ENCODE assay signal across 15 cellular contexts in genomic region chr10:28130267-28130666, GRCh38.
DNase-seq lines count a peak whose midpoint lies in the region; ATAC-seq and TF ChIP-seq lines count a peak whose summit lies in the region.
"Had no signal": no experiment of that assay in that cellular context is flagged by ENCODE, and none has a peak within 500 bp of the region (broad histone marks: within the 10 kb centered on the region; RNA-seq: fewer than 3 reads in every experiment).

No MANE protein-coding gene starts in this region.

- no peaks in the 10 kb centered on the region for H3K79me2 ChIP-seq in mesendoderm (ENCODE audit: control insufficient read depth, insufficient read depth, low read length)
- no peaks in the 10 kb centered on the region for H3K79me2 ChIP-seq in H9 (ENCODE audit: insufficient read depth, low read length)

- H4K5ac ChIP-seq in mesendoderm (ENCODE audit: low read length) (no peak overlapping the region), H9 (ENCODE audit: insufficient read length, low read depth, low read length) (no peak overlapping the region)

- H3K18ac ChIP-seq in mesendoderm (ENCODE audit: low read length) (no peak overlapping the region), H9 (ENCODE audit: insufficient read length, low read depth, low read length) (no peak overlapping the region)

- H3K36me3 ChIP-seq in mesendoderm (ENCODE audit: control insufficient read depth, insufficient read depth, low read length) = no peaks in the 10 kb centered on the region
- H3K36me3 ChIP-seq: WERI-Rb-1 had no signal

- no CpG with 5 or more reads among the region's 3 CpGs for WGBS in mesendoderm (ENCODE audit: extremely low coverage, insufficient coverage, low lambda C conversion rate)
- WGBS in H9 (ENCODE audit: extremely low coverage, insufficient read length, low lambda C conversion rate) = no CpG with 5 or more reads among the region's 3 CpGs

- no peak overlapping the region for H3K56ac ChIP-seq in mesendoderm (ENCODE audit: low read length)
- H3K56ac ChIP-seq in H9 (ENCODE audit: insufficient read length, low read depth, low read length) = no peak overlapping the region

- H3K27me3 ChIP-seq in mesendoderm (ENCODE audit: insufficient read depth, low read length, poor library complexity) (no peaks in the 10 kb centered on the region), H9 (ENCODE audit: insufficient read depth, low read length) (no peaks in the 10 kb centered on the region)
- H3K27me3 ChIP-seq: BLaER1 treated with 17β-estradiol and CSF1 and Interleukin-3, amounts not matched to agents 10 nM and 100 nM; esophagus muscularis mucosa had no signal

- H3K9me3 Mint-ChIP-seq in H9 = peaks cover 14% of the 10 kb centered on the region in 2 experiments

- H3K4me1 Mint-ChIP-seq in H9 = no peaks in the 10 kb centered on the region

- no peak overlapping the region for H4K91ac ChIP-seq in H9 (ENCODE audit: insufficient read length, low read depth, low read length)

- H4K8ac ChIP-seq in mesendoderm (ENCODE audit: low read depth, low read length) (no peak overlapping the region), H9 (replicated peaks; ENCODE audit: insufficient read length, low read depth, low read length) (no peak overlapping the region)

- no peak overlapping the region for H3K4me3 Mint-ChIP-seq in H9
- H3K4me3 Mint-ChIP-seq: activated naive CD4-positive, alpha-beta T cell treated with anti-CD3 and anti-CD28 coated beads for 36 hours had no signal

- H2AK5ac ChIP-seq in mesendoderm (ENCODE audit: low read length) (no peak overlapping the region), H9 (ENCODE audit: insufficient read length, low read length) (no peak overlapping the region)

- H3K27me3 Mint-ChIP-seq in H9 (ENCODE audit: low read depth) = no peaks in the 10 kb centered on the region

- intact Hi-C loops in left cardiac atrium (cut with DNase I) = no loop called here

- H3K36me3 Mint-ChIP-seq in H9 (ENCODE audit: insufficient read depth in 1 of 3, low read depth in 3 of 3) = peaks cover 0 to 23% (median 11%) of the 10 kb centered on the region in 3 experiments; a peak in 6 of 7 replicates

- TF ChIP-seq CTCF in AG09319 (IDR thresholded peaks at IDR 0.05; ENCODE audit: low read depth, low read length) = no peak
- TF ChIP-seq CTCF in choroid plexus epithelial cell (conservative IDR thresholded peaks at IDR 0.05; ENCODE audit: low read depth, low read length) = no peak
- TF ChIP-seq CTCF in H9 (conservative IDR thresholded peaks at IDR 0.05) = no peak

- ATAC-seq in left cardiac atrium = no peak

- H3K4me2 ChIP-seq in mesendoderm (ENCODE audit: low read length) (no peak overlapping the region), H9 (ENCODE audit: insufficient read depth, insufficient read length, low read length) (no peak overlapping the region)
- H3K4me2 ChIP-seq: BLaER1 treated with 17β-estradiol and CSF1 and Interleukin-3, amounts not matched to agents 10 nM and 100 nM had no signal

- no peaks in the 10 kb centered on the region for H3K9me3 ChIP-seq in H9 (ENCODE audit: control insufficient read depth, low read depth, low read length)

- H3K4ac ChIP-seq in mesendoderm (ENCODE audit: low read depth, low read length) = no peak overlapping the region
- no peak overlapping the region for H3K4ac ChIP-seq in H9 (ENCODE audit: low read depth, low read length)

- H2BK15ac ChIP-seq in mesendoderm (replicated peaks; ENCODE audit: low read depth) = no peak overlapping the region
- H2BK15ac ChIP-seq in H9 (ENCODE audit: low read depth, low read length) = no peak overlapping the region

- H3K23ac ChIP-seq in mesendoderm (ENCODE audit: low read length) = no peak overlapping the region
- H3K23ac ChIP-seq in H9 (ENCODE audit: insufficient read length, low read depth, low read length) = no peak overlapping the region

- no peaks in the 10 kb centered on the region for H3K4me1 ChIP-seq in mesendoderm (ENCODE audit: control insufficient read depth, low read depth, low read length)
- H3K4me1 ChIP-seq in H9 (ENCODE audit: insufficient read depth, low read length) = no peaks in the 10 kb centered on the region; the same call in 1 of the 2 replicates
- H3K4me1 ChIP-seq: BLaER1 treated with 17β-estradiol and CSF1 and Interleukin-3, amounts not matched to agents 10 nM and 100 nM had no signal

- H2BK12ac ChIP-seq in H9 (ENCODE audit: insufficient read length, low read depth, low read length) = no peak overlapping the region

- H2AFZ ChIP-seq in H9 (ENCODE audit: low read length) = no peak overlapping the region

- H3K27ac ChIP-seq in mesendoderm (ENCODE audit: low read depth, low read length) (no peak overlapping the region), H9 (ENCODE audit: insufficient read length, low read depth, low read length) (no peak overlapping the region)
- H3K27ac ChIP-seq: BLaER1 treated with 17β-estradiol and CSF1 and Interleukin-3, amounts not matched to agents 10 nM and 100 nM; esophagus muscularis mucosa; WERI-Rb-1 had no signal

- H3K9ac ChIP-seq in mesendoderm (ENCODE audit: low read length) = no peak overlapping the region
- H3K9ac ChIP-seq in H9 (ENCODE audit: extremely low read depth, insufficient read length, low read length) = no peak overlapping the region
- H3K9ac ChIP-seq: BLaER1 treated with 17β-estradiol and CSF1 and Interleukin-3, amounts not matched to agents 10 nM and 100 nM had no signal

- H3K4me3 ChIP-seq in choroid plexus epithelial cell (ENCODE audit: low read depth, low read length) = no peak overlapping the region
- H3K4me3 ChIP-seq in mesendoderm (ENCODE audit: low read length) = no peak overlapping the region
- H3K4me3 ChIP-seq: BLaER1 treated with 17β-estradiol and CSF1 and Interleukin-3, amounts not matched to agents 10 nM and 100 nM; esophagus muscularis mucosa had no signal

- no peak overlapping the region for H3K27ac Mint-ChIP-seq in H9
- H3K27ac Mint-ChIP-seq: activated naive CD4-positive, alpha-beta T cell treated with anti-CD3 and anti-CD28 coated beads for 36 hours had no signal

- no peak overlapping the region for H2BK20ac ChIP-seq in H9 (ENCODE audit: low read depth, low read length, poor library complexity, severe bottlenecking)

- no peak overlapping the region for H3K14ac ChIP-seq in H9 (ENCODE audit: insufficient read depth, low read length)

- H2BK120ac ChIP-seq in mesendoderm (ENCODE audit: low read depth, low read length) (no peak overlapping the region), H9 (ENCODE audit: low read depth, low read length, poor library complexity, severe bottlenecking) (no peak overlapping the region)

- DNase-seq in AG09319 (ENCODE audit: extremely low read depth, low read depth) (peak; percentile 27), M059J (ENCODE audit: low read depth) (peak; percentile 86), choroid plexus epithelial cell (ENCODE audit: low read depth) (peak; percentile 61), mesendoderm (peak; percentile 6), H9 (no peak), NCI-H2029 treated with DMSO at 0.1 percent for 48 hours (lab: John Stamatoyannopoulos, UW) (no peak), left cardiac atrium (no peak)
- DNase-seq in activated CD4-positive, CD25-positive, alpha-beta regulatory T cell treated with anti-CD3 and anti-CD28 coated beads, Interleukin-2, amount 50 U/mL, for 72 hours = no peak
- DNase-seq: activated naive CD4-positive, alpha-beta T cell treated with anti-CD3 and anti-CD28 coated beads for 36 hours; DMS79 treated with DMSO at 0.1 percent for 48 hours; NCI-H2081 treated with DMSO at 0.1 percent for 48 hours; stimulated activated CD8-positive, alpha-beta memory T cell treated with anti-CD3 and anti-CD28 coated beads, Interleukin-4, amount 100 ng/mL, for 48 hours; WERI-Rb-1 had no signal

- H3T11ph ChIP-seq in H9 (ENCODE audit: low read length) = no peak overlapping the region

- no peaks in the 10 kb centered on the region for H4K20me1 ChIP-seq in H9 (ENCODE audit: control insufficient read depth, insufficient read depth, insufficient read length)
- H4K20me1 ChIP-seq: BLaER1 treated with 17β-estradiol and CSF1 and Interleukin-3, amounts not matched to agents 10 nM and 100 nM had no signal

- no peaks in the 10 kb centered on the region for H3K23me2 ChIP-seq in H9 (ENCODE audit: insufficient read length, low read depth, low read length, poor library complexity, severe bottlenecking)

- no peak overlapping the region for H2BK5ac ChIP-seq in mesendoderm (ENCODE audit: low read length)
- H2BK5ac ChIP-seq in H9 (ENCODE audit: insufficient read length, low read length) = no peak overlapping the region

- H3K79me1 ChIP-seq in mesendoderm (ENCODE audit: low read length) (no peaks in the 10 kb centered on the region), H9 (ENCODE audit: insufficient read depth, low read depth, low read length, poor library complexity, severe bottlenecking) (no peaks in the 10 kb centered on the region)

Comparison
In these comparisons a context has a peak if more than half of its experiments do, and no peak if none do; other contexts are left out.
1. DNase-seq: peak in AG09319 (single experiment), M059J (single experiment), choroid plexus epithelial cell (single experiment) and mesendoderm (single experiment); none in H9 (single experiment), NCI-H2029 treated with DMSO at 0.1 percent for 48 hours (single experiment), activated CD4-positive, CD25-positive, alpha-beta regulatory T cell treated with anti-CD3 and anti-CD28 coated beads, Interleukin-2, amount 50 U/mL, for 72 hours (single experiment) and left cardiac atrium (single experiment).